ENCODE assay signal across 23 cellular contexts in the genomic region with DNA sequence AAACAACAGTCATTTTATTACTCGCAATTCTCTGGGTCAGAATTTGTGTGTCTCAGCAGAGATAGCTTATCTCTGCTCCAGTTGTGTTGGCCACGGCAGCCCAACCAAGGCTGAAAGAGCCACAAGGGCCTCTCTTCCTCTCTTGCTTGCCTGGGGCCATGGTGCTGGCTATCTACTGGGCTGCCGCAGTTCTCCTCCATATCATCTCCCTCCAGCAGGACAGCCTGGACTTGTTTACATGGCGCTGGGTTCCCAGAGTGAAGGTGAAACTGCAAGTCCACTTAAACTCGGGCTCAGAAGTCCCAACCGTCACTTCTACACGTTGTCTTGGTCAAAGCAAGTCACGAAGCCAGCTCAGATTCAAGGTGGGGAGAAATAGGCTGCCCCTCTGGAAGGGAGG.
DNase-seq lines count a peak whose midpoint lies in the region; ATAC-seq, FAIRE-seq and TF ChIP-seq lines count a peak whose summit lies in the region.
"Had no signal": no experiment of that assay in that cellular context is flagged by ENCODE, and none has a peak within 500 bp of the region (broad histone marks: within the 10 kb centered on the region; RNA-seq: fewer than 3 reads in every experiment).

No MANE protein-coding gene starts in this region.

- POLR2A ChIA-PET in K562 (lab: Yijun Ruan, JAX), result interaction anchor here (0.7 to 1.3 kb wide), 4 partner anchors 14 to 499 kb away, joined by 3 to 5 read pairs (median 4); no protein-coding TSS in a partner anchor

- H2AFZ ChIP-seq in GM23248 (no peak overlapping the region), Loucy (ENCODE audit: low read length) (peak overlapping the region; percentile 11; the same call in 1 of the 2 replicates), K562 (ENCODE audit: low read depth, low read length) (peak overlapping the region; percentile 55)

- no peak overlapping the region for H3K4me3 Mint-ChIP-seq in activated naive CD4-positive, alpha-beta T cell treated with anti-CD3 and anti-CD28 coated beads for 36 hours
- H3K4me3 Mint-ChIP-seq: CD8-positive, alpha-beta T cell; GM23338; T-helper 1 cell treated with Interleukin-12 subunit alpha and Interleukin-12 subunit beta and Interleukin-4 antibody, amounts not matched to agents 30 μg/mL and 1 μg/mL, for 36 hours had no signal

- in situ Hi-C loops in GM23248 (cut with MboI), result no loop called here
- in situ Hi-C loops in K562 (cut with MboI), result no loop called here

- H3K9me1 ChIP-seq in K562 (ENCODE audit: control insufficient read depth, insufficient read depth, low read length), result peaks cover 3% of the 10 kb centered on the region

- H3K9me3 Mint-ChIP-seq in activated naive CD4-positive, alpha-beta T cell treated with anti-CD3 and anti-CD28 coated beads for 36 hours, result peaks cover 3% of the 10 kb centered on the region
- H3K9me3 Mint-ChIP-seq: CD8-positive, alpha-beta T cell; T-helper 1 cell treated with Interleukin-12 subunit alpha and Interleukin-12 subunit beta and Interleukin-4 antibody, amounts not matched to agents 30 μg/mL and 1 μg/mL, for 36 hours had no signal

- H3K27ac Mint-ChIP-seq in activated naive CD4-positive, alpha-beta T cell treated with anti-CD3 and anti-CD28 coated beads for 36 hours, result no peak overlapping the region
- H3K27ac Mint-ChIP-seq: CD8-positive, alpha-beta T cell; GM23338; T-helper 1 cell treated with Interleukin-12 subunit alpha and Interleukin-12 subunit beta and Interleukin-4 antibody, amounts not matched to agents 30 μg/mL and 1 μg/mL, for 36 hours had no signal

- DNase-seq in GM23248 (no peak), K562 (ENCODE audit: extremely low read depth in 1 of 4, low spot score in 3 of 4) (peak; percentile 15 to 66 (median 34)), posterior vena cava (ENCODE audit: low spot score) (peak; percentile 73), GM12891 (ENCODE audit: insufficient read length, low spot score) (no peak), SKM-1 (lab: John Stamatoyannopoulos, UW; ENCODE audit: unreplicated experiment) (no peak)
- DNase-seq in activated naive CD4-positive, alpha-beta T cell treated with anti-CD3 and anti-CD28 coated beads for 36 hours, result no peak
- DNase-seq: CD8-positive, alpha-beta T cell; DMS53; MM.1S; NCI-H1092 treated with DMSO at 0.1 percent for 48 hours; NCI-H1436 treated with DMSO at 0.1 percent for 48 hours; NCI-H2029; NCI-H226; NCI-H510A treated with DMSO at 0.1 percent for 48 hours; NCI-H774; Peyer's patch had no signal

- no TSS peak for BruUV-seq in K562 (replicated peaks; lab: Mats Ljungman, UMichigan)

- no peaks in the 10 kb centered on the region for H4K20me1 ChIP-seq in GM23248 (ENCODE audit: insufficient read depth)
- H4K20me1 ChIP-seq in Loucy (ENCODE audit: insufficient read depth, low read length, poor library complexity, severe bottlenecking), result no peaks in the 10 kb centered on the region
- H4K20me1 ChIP-seq in K562 (replicated peaks; ENCODE audit: control insufficient read depth, insufficient read depth, low read length), result no peaks in the 10 kb centered on the region

- H3F3A ChIP-seq in GM23248 (ENCODE audit: insufficient read depth) (peaks cover 27% of the 10 kb centered on the region), Loucy (ENCODE audit: low read depth) (peaks cover 13% of the 10 kb centered on the region)

- H3K36me3 Mint-ChIP-seq in activated naive CD4-positive, alpha-beta T cell treated with anti-CD3 and anti-CD28 coated beads for 36 hours (ENCODE audit: low read depth), result no peaks in the 10 kb centered on the region
- H3K36me3 Mint-ChIP-seq: CD8-positive, alpha-beta T cell had no signal

- TF ChIP-seq EP300 in K562 (IDR thresholded peaks at IDR 0.05; ENCODE audit: low read length), result no peak

- H3K36me3 ChIP-seq in GM23248 (ENCODE audit: low read depth) (no peaks in the 10 kb centered on the region), Loucy (ENCODE audit: insufficient read depth, low read length) (no peaks in the 10 kb centered on the region), K562 (ENCODE audit: control insufficient read depth, insufficient read depth, low read length) (no peaks in the 10 kb centered on the region)
- H3K36me3 ChIP-seq: Peyer's patch, SJSA1 had no signal

- H3K4me3 ChIP-seq in GM23248, result no peak overlapping the region
- H3K4me3 ChIP-seq in Loucy (ENCODE audit: low read length, poor library complexity, severe bottlenecking), result peak overlapping the region; percentile 49
- no peak overlapping the region for H3K4me3 ChIP-seq in K562
- H3K4me3 ChIP-seq: GM23338, Peyer's patch, SJSA1 had no signal

- H3K27me3 Mint-ChIP-seq in activated naive CD4-positive, alpha-beta T cell treated with anti-CD3 and anti-CD28 coated beads for 36 hours (ENCODE audit: low read depth), result peaks cover 5% of the 10 kb centered on the region

- peak; percentile 89 for FAIRE-seq in K562 (lab: Jason Lieb, UNC)
- no peak for FAIRE-seq in GM12891 (lab: Jason Lieb, UNC)

- H3K9me3 ChIP-seq in GM23248 (ENCODE audit: low read depth), result no peaks in the 10 kb centered on the region
- no peaks in the 10 kb centered on the region for H3K9me3 ChIP-seq in Loucy (ENCODE audit: insufficient read depth, low read depth, low read length)
- no peaks in the 10 kb centered on the region for H3K9me3 ChIP-seq in K562 (replicated peaks; ENCODE audit: control insufficient read depth, insufficient read depth, low read depth, low read length)
- H3K9me3 ChIP-seq: Peyer's patch, SJSA1 had no signal

- WGBS in GM23248 (ENCODE audit: low coverage in 1 of 2, low lambda C conversion rate in 2 of 2, missing lambda C conversion rate in 2 of 2), 2 experiments, result 75 to 76% methylated on average over 8 of the region's 8 CpGs
- 0% methylated on average over 8 of the region's 8 CpGs for WGBS in K562 (ENCODE audit: insufficient coverage, low coverage, missing lambda C conversion rate)

- H3K9ac ChIP-seq in GM23248 (no peak overlapping the region), Loucy (ENCODE audit: low read depth, low read length, poor library complexity, severe bottlenecking) (peak overlapping the region; percentile 63), K562 (ENCODE audit: insufficient read depth in 1 of 2, low read depth in 2 of 2, low read length in 2 of 2) (peak overlapping the region in 1 of 2 experiments; percentile 31; a peak in 1 of 4 replicates)

- TF ChIP-seq CTCF in Loucy (conservative IDR thresholded peaks at IDR 0.05; ENCODE audit: low read length) (no peak), K562 (IDR thresholded peaks at IDR 0.05 in 2 of 3, conservative IDR thresholded peaks at IDR 0.05 in 1 of 3; ENCODE audit: insufficient read depth in 2 of 3, low read depth in 1 of 3, low read length in 3 of 3) (no peak)

- TF ChIP-seq POLR2A in K562 (conservative IDR thresholded peaks at IDR 0.05) (no peak), GM12891 (IDR thresholded peaks at IDR 0.05; ENCODE audit: low read depth, low read length) (no peak)

- H3K9me2 ChIP-seq in GM23248 (ENCODE audit: insufficient read depth) (no peaks in the 10 kb centered on the region), Loucy (replicated peaks; ENCODE audit: low read depth, low read length) (no peaks in the 10 kb centered on the region)

- peaks cover 15% of the 10 kb centered on the region for H3K4me1 Mint-ChIP-seq in activated naive CD4-positive, alpha-beta T cell treated with anti-CD3 and anti-CD28 coated beads for 36 hours (ENCODE audit: low read depth)

- peak overlapping the region; percentile 58 for H3K4me2 ChIP-seq in GM23248 (ENCODE audit: unreplicated experiment)
- peak overlapping the region; percentile 72 for H3K4me2 ChIP-seq in Loucy (ENCODE audit: low read depth, low read length, poor library complexity, severe bottlenecking)
- H3K4me2 ChIP-seq in K562 (ENCODE audit: insufficient read depth, low read length), result peak overlapping the region; percentile 40
- H3K4me2 ChIP-seq: GM23338 had no signal

- H3K4me1 ChIP-seq in GM23248 (ENCODE audit: insufficient read depth), result peaks cover 16% of the 10 kb centered on the region
- peaks cover 67% of the 10 kb centered on the region for H3K4me1 ChIP-seq in Loucy (ENCODE audit: insufficient read depth, low read length, poor library complexity, severe bottlenecking)
- H3K4me1 ChIP-seq in K562 (replicated peaks in 1 of 2; ENCODE audit: control insufficient read depth in 2 of 2, insufficient read depth in 2 of 2, low read length in 2 of 2), result peaks cover 13 to 18% of the 10 kb centered on the region in 2 experiments; a peak in 4 of 5 replicates

- H3K27me3 ChIP-seq in GM23248 (replicated peaks; ENCODE audit: insufficient read depth) (no peaks in the 10 kb centered on the region), Loucy (ENCODE audit: insufficient read depth, low read length, poor library complexity, severe bottlenecking) (no peaks in the 10 kb centered on the region), K562 (ENCODE audit: control insufficient read depth in 2 of 2, insufficient read depth in 2 of 2, low read length in 2 of 2) (peaks cover 0 to 28% of the 10 kb centered on the region in 2 experiments; a peak in 4 of 5 replicates)
- H3K27me3 ChIP-seq: Peyer's patch, SJSA1 had no signal

- no peak for TF ChIP-seq RAD21 in K562 (CRISPR knock-in tag; conservative IDR thresholded peaks at IDR 0.05 in 1 of 2, IDR thresholded peaks at IDR 0.05 in 1 of 2)

- H3K27ac ChIP-seq in GM23248 (peak overlapping the region; percentile 26), K562 (ENCODE audit: extremely low read depth, low read depth, low read length) (no peak overlapping the region)
- H3K27ac ChIP-seq: Peyer's patch, SJSA1 had no signal

- CTCF ChIA-PET in K562 (lab: Yijun Ruan, JAX; ENCODE audit: low intra/inter-chr PET ratio), result no interaction called here
- CTCF ChIA-PET in activated naive CD4-positive, alpha-beta T cell treated with anti-CD3 and anti-CD28 coated beads for 36 hours (lab: Charles Lee), result interaction anchor here (0.6 kb wide), 1 partner anchor 1166 kb away, joined by 4 read pairs; no protein-coding TSS in a partner anchor

- intact Hi-C loops in K562 (cut with micrococcal nuclease) (no loop called here), posterior vena cava (cut with DNase I) (no loop called here)
- intact Hi-C loops in activated naive CD4-positive, alpha-beta T cell treated with anti-CD3 and anti-CD28 coated beads for 36 hours (cut with micrococcal nuclease), result no loop called here

- H3K79me2 ChIP-seq in GM23248 (ENCODE audit: insufficient read depth) (no peaks in the 10 kb centered on the region), Loucy (ENCODE audit: insufficient read depth, low read length) (no peaks in the 10 kb centered on the region), K562 (ENCODE audit: control insufficient read depth, insufficient read depth, low read length) (no peaks in the 10 kb centered on the region)

- peak; percentile 88 for ATAC-seq in K562
- ATAC-seq in GM21526 (IDR thresholded peaks at IDR 0.05; ENCODE audit: low FRiP score, unreplicated experiment), result no peak
- ATAC-seq: CD8-positive, alpha-beta T cell; GM23338; HCT116; Right ventricle myocardium inferior had no signal

TF ChIP-seq in GM12891, 5 proteins besides CTCF, POLR2A, EP300 and RAD21:
- TF ChIP-seq POU2F2 (IDR thresholded peaks at IDR 0.05; ENCODE audit: low read depth, low read length) (no peak), PAX5 (IDR thresholded peaks at IDR 0.05; ENCODE audit: insufficient read depth, low read length, severe bottlenecking) (no peak), TAF1 (IDR thresholded peaks at IDR 0.05; ENCODE audit: low read depth, low read length) (no peak), SPI1 (IDR thresholded peaks at IDR 0.05; ENCODE audit: low read depth, low read length) (no peak), POLR2AphosphoS5 (IDR thresholded peaks at IDR 0.05; ENCODE audit: low read depth, low read length) (no peak)

Comparison
In these comparisons a context has a peak if more than half of its experiments do, and no peak if none do; other contexts are left out.
1. DNase-seq: peak in K562 (4 of 4) and posterior vena cava (single experiment); none in GM23248 (single experiment), activated naive CD4-positive, alpha-beta T cell treated with anti-CD3 and anti-CD28 coated beads for 36 hours (single experiment), GM12891 (single experiment) and SKM-1 (single experiment).
2. Peak in every context shown above with its lines, with median percentiles within 50 percentile points of each other: H3K4me2 ChIP-seq.